Comparison of ENCODE assay signal across 8 cellular contexts in genomic region chr11:66855574-66856495, GRCh38. TPM values are rescaled to one million over a fixed set of nuclear protein-coding genes. Genes with fewer than 3 reads are reported as not detected.
DNase-seq lines count a peak whose midpoint lies in the region; FAIRE-seq and TF ChIP-seq lines count a peak whose summit lies in the region.

No MANE protein-coding gene starts in this region.

- H3K4me1 Mint-ChIP-seq in HFFc6 (ENCODE audit: low read depth), result peaks cover 7% of the 10 kb centered on the region
- no peaks in the 10 kb centered on the region for H3K4me1 Mint-ChIP-seq in astrocyte (ENCODE audit: low read depth, unreplicated experiment)

- TF ChIP-seq CTCF in GM10266 (IDR thresholded peaks at IDR 0.05; ENCODE audit: control insufficient read depth, insufficient read depth, low read depth, missing control alignments) (no peak), HFFc6 (IDR thresholded peaks at IDR 0.05) (no peak), astrocyte (IDR thresholded peaks at IDR 0.05; ENCODE audit: insufficient read depth, low read depth, low read length) (no peak)

- DNase-seq in GM10266 (ENCODE audit: extremely low spot score) (peak; percentile 100), HFFc6 (peak; percentile 89), NCI-H1092 treated with DMSO at 0.1 percent for 48 hours (lab: John Stamatoyannopoulos, UW) (peak; percentile 91), SKM-1 treated with dmso at 0.1 percent for 144 hours (lab: John Stamatoyannopoulos, UW; ENCODE audit: unreplicated experiment) (peak; percentile 86), astrocyte (ENCODE audit: low read depth) (peak; percentile 75), hepatic stellate cell (ENCODE audit: low spot score) (peak; percentile 99), putamen (ENCODE audit: low spot score) (peak; percentile 92), RCC 7860 (ENCODE audit: low spot score) (no peak)

- H3K4me2 ChIP-seq in astrocyte (ENCODE audit: low read length), result peak overlapping the region; percentile 93

- H3K36me3 ChIP-seq in astrocyte (ENCODE audit: insufficient read depth, low read length), result no peaks in the 10 kb centered on the region

- H2AFZ ChIP-seq in astrocyte (ENCODE audit: low read depth, low read length), result peak overlapping the region; percentile 88

- H3K27me3 Mint-ChIP-seq in HFFc6 (ENCODE audit: insufficient read depth) (peaks cover 2% of the 10 kb centered on the region), astrocyte (ENCODE audit: low read depth, unreplicated experiment) (peaks cover 6% of the 10 kb centered on the region)

- H4K20me1 ChIP-seq in astrocyte (ENCODE audit: insufficient read depth, low read length), result peaks cover 7% of the 10 kb centered on the region

- H3K9me3 Mint-ChIP-seq in HFFc6 (no peaks in the 10 kb centered on the region), astrocyte (ENCODE audit: unreplicated experiment) (no peaks in the 10 kb centered on the region)

- FAIRE-seq in astrocyte (lab: Jason Lieb, UNC), result no peak
- no peak for FAIRE-seq in RCC 7860 (lab: Jason Lieb, UNC)

- H3K9me3 ChIP-seq in astrocyte (ENCODE audit: insufficient read depth, low read depth, low read length), result no peaks in the 10 kb centered on the region

- peaks cover 11% of the 10 kb centered on the region for H3K4me1 ChIP-seq in astrocyte (ENCODE audit: insufficient read depth, low read length)

- H3K27me3 ChIP-seq in astrocyte (ENCODE audit: insufficient read depth, low read length), result no peaks in the 10 kb centered on the region

- H3K36me3 Mint-ChIP-seq in HFFc6 (ENCODE audit: low read depth), result no peaks in the 10 kb centered on the region
- H3K36me3 Mint-ChIP-seq in astrocyte (ENCODE audit: low read depth, unreplicated experiment), result peaks cover 2% of the 10 kb centered on the region

- peaks cover 35% of the 10 kb centered on the region for H3K79me2 ChIP-seq in astrocyte (ENCODE audit: insufficient read depth, low read length)

- peak overlapping the region; percentile 70 for H3K27ac ChIP-seq in astrocyte (ENCODE audit: low read depth, low read length)

- peak overlapping the region; percentile 91 for H3K4me3 Mint-ChIP-seq in HFFc6
- peak overlapping the region; percentile 82 for H3K4me3 Mint-ChIP-seq in astrocyte (ENCODE audit: unreplicated experiment)

- peak overlapping the region; percentile 71 for H3K4me3 ChIP-seq in astrocyte (ENCODE audit: insufficient read depth, low read depth, low read length)

- H3K9ac ChIP-seq in astrocyte (ENCODE audit: low read length), result peak overlapping the region; percentile 86

- H3K27ac Mint-ChIP-seq in HFFc6, result peak overlapping the region; percentile 95
- peak overlapping the region; percentile 35 for H3K27ac Mint-ChIP-seq in astrocyte (ENCODE audit: unreplicated experiment)

RNA-seq across cellular contexts. Expression of gene LRFN4, which starts 1.0 kb away (rescaled TPM):
- 10 to 100 TPM; 30.3 to 43.4 (median 34.6) TPM for total RNA-seq in HFFc6 (2021; fragmentation: NEBNext Ultra II Directional; extraction: Animal tissue kit (Norgen Biotek cat#: 25700))
- total RNA-seq in astrocyte, result 33.7 and 35.7 TPM in 2 replicates

RNA-seq across cellular contexts. Expression of gene RCE1, which starts 12.6 kb away (rescaled TPM):
- total RNA-seq in HFFc6 (2021; fragmentation: NEBNext Ultra II Directional; extraction: Animal tissue kit (Norgen Biotek cat#: 25700)), result 10 to 100 TPM; 13.7 to 18.5 (median 16.3) TPM
- total RNA-seq in astrocyte, result 19.3 and 19.8 TPM in 2 replicates
